Comparison of ENCODE assay signal across 8 cellular contexts in the genomic region with DNA sequence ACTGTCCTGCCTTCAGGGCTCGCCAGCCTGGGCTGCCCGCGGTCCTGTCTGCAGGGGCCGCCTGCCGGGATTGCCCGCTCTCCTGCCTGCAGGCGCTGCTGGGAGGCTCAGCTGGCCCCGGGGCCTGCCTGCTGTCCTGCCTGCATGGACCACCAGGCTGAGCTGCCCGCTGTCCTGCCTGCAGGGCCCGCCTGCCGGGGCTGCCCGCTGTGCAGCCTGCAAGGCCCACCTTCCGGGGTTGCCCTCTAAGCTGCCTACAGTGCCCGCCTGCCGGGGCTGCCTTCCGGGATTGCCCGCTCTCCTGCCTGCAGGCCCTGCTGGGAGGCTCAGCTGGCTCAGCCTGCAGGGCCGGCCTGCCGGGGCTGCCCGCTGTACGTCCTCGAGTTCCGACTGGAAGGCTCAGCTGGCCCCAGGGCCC.
DNase-seq lines count a peak whose midpoint lies in the region; ATAC-seq and TF ChIP-seq lines count a peak whose summit lies in the region.

No MANE protein-coding gene starts in this region.

- peak overlapping the region; percentile 76 for H3K4me3 ChIP-seq in skeletal muscle satellite cell (ENCODE audit: low read length)
- H3K4me3 ChIP-seq in mesendoderm (ENCODE audit: low read length) = no peak overlapping the region
- H3K4me3 ChIP-seq in tibial nerve = peak overlapping the region in 2 of 4 donors; percentile 47 to 52

- H3K4ac ChIP-seq in mesendoderm (ENCODE audit: low read depth, low read length) = no peak overlapping the region

- peaks cover 3% of the 10 kb centered on the region for H3K9me3 ChIP-seq in skeletal muscle satellite cell (replicated peaks; ENCODE audit: low read length)
- peaks cover 0 to 89% (median 2%) of the 10 kb centered on the region in 4 donors for H3K9me3 ChIP-seq in tibial nerve

- H4K5ac ChIP-seq in mesendoderm (ENCODE audit: low read length) = no peak overlapping the region

- H3K9ac ChIP-seq in skeletal muscle satellite cell (ENCODE audit: low read depth, low read length) (peak overlapping the region; percentile 90), mesendoderm (ENCODE audit: low read length) (no peak overlapping the region)

- TF ChIP-seq EP300 in tibial nerve (IDR thresholded peaks at IDR 0.05) = no peak

- H3K23ac ChIP-seq in mesendoderm (ENCODE audit: low read length) = no peak overlapping the region

- no peak overlapping the region for H2AK5ac ChIP-seq in mesendoderm (ENCODE audit: low read length)

- TF ChIP-seq POLR2A in tibial nerve (IDR thresholded peaks at IDR 0.05) = no peak

- no peak overlapping the region for H2BK120ac ChIP-seq in mesendoderm (ENCODE audit: low read depth, low read length)

- no peak overlapping the region for H3K18ac ChIP-seq in mesendoderm (ENCODE audit: low read length)

- DNase-seq in SK-MEL-5 (ENCODE audit: low read depth, low spot score) = peak; percentile 1
- peak; percentile 75 for DNase-seq in dermis blood vessel endothelial cell
- no peak for DNase-seq in inferior parietal cortex (ENCODE audit: extremely low spot score)
- DNase-seq in mesendoderm = no peak
- no peak for DNase-seq in tibial nerve (ENCODE audit: low spot score in 2 of 2)

- H3K27me3 ChIP-seq in skeletal muscle satellite cell (ENCODE audit: control insufficient read depth, insufficient read depth, low read length) (no peaks in the 10 kb centered on the region), mesendoderm (ENCODE audit: insufficient read depth, low read length, poor library complexity) (no peaks in the 10 kb centered on the region), tibial nerve (no peaks in the 10 kb centered on the region)

- no peak for TF ChIP-seq CTCF in tibial nerve (IDR thresholded peaks at IDR 0.05)

- in situ Hi-C loops in SK-MEL-5 (cut with HindIII; ENCODE audit: low pct_unique_long_range_greater_than_20kb, low sequenced_read_pairs) = no loop called here

- H3K36me3 ChIP-seq in skeletal muscle satellite cell (ENCODE audit: insufficient read depth, low read length) = no peaks in the 10 kb centered on the region
- H3K36me3 ChIP-seq in mesendoderm (ENCODE audit: control insufficient read depth, insufficient read depth, low read length) = no peaks in the 10 kb centered on the region
- no peaks in the 10 kb centered on the region for H3K36me3 ChIP-seq in tibial nerve

- H2BK5ac ChIP-seq in mesendoderm (ENCODE audit: low read length) = no peak overlapping the region

- H3K56ac ChIP-seq in mesendoderm (ENCODE audit: low read length) = no peak overlapping the region

- H3K4me2 ChIP-seq in skeletal muscle satellite cell (ENCODE audit: low read length) (peak overlapping the region; percentile 77), mesendoderm (ENCODE audit: low read length) (no peak overlapping the region)

- ATAC-seq in GM21576 (IDR thresholded peaks at IDR 0.05; ENCODE audit: unreplicated experiment) = peak; percentile 38
- no peak for ATAC-seq in HG03521 (IDR thresholded peaks at IDR 0.05; ENCODE audit: unreplicated experiment)

- no peak overlapping the region for H2BK15ac ChIP-seq in mesendoderm (replicated peaks; ENCODE audit: low read depth)

- no peaks in the 10 kb centered on the region for H3K79me1 ChIP-seq in mesendoderm (ENCODE audit: low read length)

- no CpG with 5 or more reads among the region's 23 CpGs for WGBS in mesendoderm (ENCODE audit: extremely low coverage, insufficient coverage, low lambda C conversion rate)
- WGBS in tibial nerve, 2 donors = 53% methylated on average over 5 of the region's 23 CpGs; no CpG with 5 or more reads in 1 of the 2 donors

- H3K27ac ChIP-seq in mesendoderm (ENCODE audit: low read depth, low read length) (no peak overlapping the region), tibial nerve (peak overlapping the region in 2 of 4 donors; percentile 46 to 65)

- no peak overlapping the region for H4K8ac ChIP-seq in mesendoderm (ENCODE audit: low read depth, low read length)

- no peaks in the 10 kb centered on the region for H3K79me2 ChIP-seq in mesendoderm (ENCODE audit: control insufficient read depth, insufficient read depth, low read length)

- no peaks in the 10 kb centered on the region for H3K4me1 ChIP-seq in skeletal muscle satellite cell (ENCODE audit: control insufficient read depth, insufficient read depth, low read length)
- H3K4me1 ChIP-seq in mesendoderm (ENCODE audit: control insufficient read depth, low read depth, low read length) = no peaks in the 10 kb centered on the region
- H3K4me1 ChIP-seq in tibial nerve = no peaks in the 10 kb centered on the region

Comparison
In these comparisons a context has a peak if more than half of its experiments do, and no peak if none do; other contexts are left out.
1. DNase-seq: peak in SK-MEL-5 (single experiment) and dermis blood vessel endothelial cell (single experiment); none in inferior parietal cortex (single experiment), mesendoderm (single experiment) and tibial nerve (0 of 2).